1 cellular context compared by ENCODE assay signal in the genomic region with DNA sequence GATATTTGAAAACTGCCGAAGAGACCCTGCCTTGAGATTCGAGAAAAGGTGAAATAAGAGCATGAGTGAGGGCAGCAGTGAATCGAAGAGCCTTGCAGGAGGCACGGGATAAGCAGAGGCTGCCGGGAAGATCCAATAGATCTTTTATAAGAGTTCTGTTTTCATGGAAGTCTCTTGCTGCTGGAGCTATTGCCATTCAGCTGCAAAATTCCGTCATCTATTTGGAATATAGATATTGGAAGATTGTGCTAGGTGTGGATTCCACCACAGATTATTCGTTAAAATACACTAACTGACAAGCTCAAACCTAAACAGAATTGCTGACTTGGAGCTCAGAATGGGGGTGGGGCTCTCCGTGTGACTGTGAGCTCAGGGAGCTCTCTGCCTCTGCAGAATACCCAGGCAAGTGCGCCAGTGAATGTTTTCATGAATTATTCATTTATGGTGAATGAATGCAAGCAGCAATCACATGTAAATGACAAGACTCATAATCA.
TF ChIP-seq lines count a peak whose summit lies in the region.

No MANE protein-coding gene starts in this region.

TF ChIP-seq in HepG2, 621 proteins besides CTCF, POLR2A, EP300 and RAD21 (continued from another document):
- TF ChIP-seq, protein P1, sequence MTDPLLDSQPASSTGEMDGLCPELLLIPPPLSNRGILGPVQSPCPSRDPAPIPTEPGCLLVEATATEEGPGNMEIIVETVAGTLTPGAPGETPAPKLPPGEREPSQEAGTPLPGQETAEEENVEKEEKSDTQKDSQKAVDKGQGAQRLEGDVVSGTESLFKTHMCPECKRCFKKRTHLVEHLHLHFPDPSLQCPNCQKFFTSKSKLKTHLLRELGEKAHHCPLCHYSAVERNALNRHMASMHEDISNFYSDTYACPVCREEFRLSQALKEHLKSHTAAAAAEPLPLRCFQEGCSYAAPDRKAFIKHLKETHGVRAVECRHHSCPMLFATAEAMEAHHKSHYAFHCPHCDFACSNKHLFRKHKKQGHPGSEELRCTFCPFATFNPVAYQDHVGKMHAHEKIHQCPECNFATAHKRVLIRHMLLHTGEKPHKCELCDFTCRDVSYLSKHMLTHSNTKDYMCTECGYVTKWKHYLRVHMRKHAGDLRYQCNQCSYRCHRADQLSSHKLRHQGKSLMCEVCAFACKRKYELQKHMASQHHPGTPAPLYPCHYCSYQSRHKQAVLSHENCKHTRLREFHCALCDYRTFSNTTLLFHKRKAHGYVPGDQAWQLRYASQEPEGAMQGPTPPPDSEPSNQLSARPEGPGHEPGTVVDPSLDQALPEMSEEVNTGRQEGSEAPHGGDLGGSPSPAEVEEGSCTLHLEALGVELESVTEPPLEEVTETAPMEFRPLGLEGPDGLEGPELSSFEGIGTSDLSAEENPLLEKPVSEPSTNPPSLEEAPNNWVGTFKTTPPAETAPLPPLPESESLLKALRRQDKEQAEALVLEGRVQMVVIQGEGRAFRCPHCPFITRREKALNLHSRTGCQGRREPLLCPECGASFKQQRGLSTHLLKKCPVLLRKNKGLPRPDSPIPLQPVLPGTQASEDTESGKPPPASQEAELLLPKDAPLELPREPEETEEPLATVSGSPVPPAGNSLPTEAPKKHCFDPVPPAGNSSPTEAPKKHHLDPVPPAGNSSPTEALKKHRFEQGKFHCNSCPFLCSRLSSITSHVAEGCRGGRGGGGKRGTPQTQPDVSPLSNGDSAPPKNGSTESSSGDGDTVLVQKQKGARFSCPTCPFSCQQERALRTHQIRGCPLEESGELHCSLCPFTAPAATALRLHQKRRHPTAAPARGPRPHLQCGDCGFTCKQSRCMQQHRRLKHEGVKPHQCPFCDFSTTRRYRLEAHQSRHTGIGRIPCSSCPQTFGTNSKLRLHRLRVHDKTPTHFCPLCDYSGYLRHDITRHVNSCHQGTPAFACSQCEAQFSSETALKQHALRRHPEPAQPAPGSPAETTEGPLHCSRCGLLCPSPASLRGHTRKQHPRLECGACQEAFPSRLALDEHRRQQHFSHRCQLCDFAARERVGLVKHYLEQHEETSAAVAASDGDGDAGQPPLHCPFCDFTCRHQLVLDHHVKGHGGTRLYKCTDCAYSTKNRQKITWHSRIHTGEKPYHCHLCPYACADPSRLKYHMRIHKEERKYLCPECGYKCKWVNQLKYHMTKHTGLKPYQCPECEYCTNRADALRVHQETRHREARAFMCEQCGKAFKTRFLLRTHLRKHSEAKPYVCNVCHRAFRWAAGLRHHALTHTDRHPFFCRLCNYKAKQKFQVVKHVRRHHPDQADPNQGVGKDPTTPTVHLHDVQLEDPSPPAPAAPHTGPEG (CRISPR knock-in tag; IDR thresholded peaks at IDR 0.05): no peak
- no peak for TF ChIP-seq ZFP36L1 (CRISPR knock-in tag; IDR thresholded peaks at IDR 0.05)
- TF ChIP-seq, protein P2, sequence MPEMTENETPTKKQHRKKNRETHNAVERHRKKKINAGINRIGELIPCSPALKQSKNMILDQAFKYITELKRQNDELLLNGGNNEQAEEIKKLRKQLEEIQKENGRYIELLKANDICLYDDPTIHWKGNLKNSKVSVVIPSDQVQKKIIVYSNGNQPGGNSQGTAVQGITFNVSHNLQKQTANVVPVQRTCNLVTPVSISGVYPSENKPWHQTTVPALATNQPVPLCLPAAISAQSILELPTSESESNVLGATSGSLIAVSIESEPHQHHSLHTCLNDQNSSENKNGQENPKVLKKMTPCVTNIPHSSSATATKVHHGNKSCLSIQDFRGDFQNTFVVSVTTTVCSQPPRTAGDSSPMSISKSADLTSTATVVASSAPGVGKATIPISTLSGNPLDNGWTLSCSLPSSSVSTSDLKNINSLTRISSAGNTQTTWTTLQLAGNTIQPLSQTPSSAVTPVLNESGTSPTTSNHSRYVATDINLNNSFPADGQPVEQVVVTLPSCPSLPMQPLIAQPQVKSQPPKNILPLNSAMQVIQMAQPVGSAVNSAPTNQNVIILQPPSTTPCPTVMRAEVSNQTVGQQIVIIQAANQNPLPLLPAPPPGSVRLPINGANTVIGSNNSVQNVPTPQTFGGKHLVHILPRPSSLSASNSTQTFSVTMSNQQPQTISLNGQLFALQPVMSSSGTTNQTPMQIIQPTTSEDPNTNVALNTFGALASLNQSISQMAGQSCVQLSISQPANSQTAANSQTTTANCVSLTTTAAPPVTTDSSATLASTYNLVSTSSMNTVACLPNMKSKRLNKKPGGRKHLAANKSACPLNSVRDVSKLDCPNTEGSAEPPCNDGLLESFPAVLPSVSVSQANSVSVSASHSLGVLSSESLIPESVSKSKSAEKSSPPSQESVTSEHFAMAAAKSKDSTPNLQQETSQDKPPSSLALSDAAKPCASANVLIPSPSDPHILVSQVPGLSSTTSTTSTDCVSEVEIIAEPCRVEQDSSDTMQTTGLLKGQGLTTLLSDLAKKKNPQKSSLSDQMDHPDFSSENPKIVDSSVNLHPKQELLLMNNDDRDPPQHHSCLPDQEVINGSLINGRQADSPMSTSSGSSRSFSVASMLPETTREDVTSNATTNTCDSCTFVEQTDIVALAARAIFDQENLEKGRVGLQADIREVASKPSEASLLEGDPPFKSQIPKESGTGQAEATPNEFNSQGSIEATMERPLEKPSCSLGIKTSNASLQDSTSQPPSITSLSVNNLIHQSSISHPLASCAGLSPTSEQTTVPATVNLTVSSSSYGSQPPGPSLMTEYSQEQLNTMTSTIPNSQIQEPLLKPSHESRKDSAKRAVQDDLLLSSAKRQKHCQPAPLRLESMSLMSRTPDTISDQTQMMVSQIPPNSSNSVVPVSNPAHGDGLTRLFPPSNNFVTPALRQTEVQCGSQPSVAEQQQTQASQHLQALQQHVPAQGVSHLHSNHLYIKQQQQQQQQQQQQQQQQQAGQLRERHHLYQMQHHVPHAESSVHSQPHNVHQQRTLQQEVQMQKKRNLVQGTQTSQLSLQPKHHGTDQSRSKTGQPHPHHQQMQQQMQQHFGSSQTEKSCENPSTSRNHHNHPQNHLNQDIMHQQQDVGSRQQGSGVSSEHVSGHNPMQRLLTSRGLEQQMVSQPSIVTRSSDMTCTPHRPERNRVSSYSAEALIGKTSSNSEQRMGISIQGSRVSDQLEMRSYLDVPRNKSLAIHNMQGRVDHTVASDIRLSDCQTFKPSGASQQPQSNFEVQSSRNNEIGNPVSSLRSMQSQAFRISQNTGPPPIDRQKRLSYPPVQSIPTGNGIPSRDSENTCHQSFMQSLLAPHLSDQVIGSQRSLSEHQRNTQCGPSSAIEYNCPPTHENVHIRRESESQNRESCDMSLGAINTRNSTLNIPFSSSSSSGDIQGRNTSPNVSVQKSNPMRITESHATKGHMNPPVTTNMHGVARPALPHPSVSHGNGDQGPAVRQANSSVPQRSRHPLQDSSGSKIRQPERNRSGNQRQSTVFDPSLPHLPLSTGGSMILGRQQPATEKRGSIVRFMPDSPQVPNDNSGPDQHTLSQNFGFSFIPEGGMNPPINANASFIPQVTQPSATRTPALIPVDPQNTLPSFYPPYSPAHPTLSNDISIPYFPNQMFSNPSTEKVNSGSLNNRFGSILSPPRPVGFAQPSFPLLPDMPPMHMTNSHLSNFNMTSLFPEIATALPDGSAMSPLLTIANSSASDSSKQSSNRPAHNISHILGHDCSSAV (CRISPR knock-in tag; IDR thresholded peaks at IDR 0.05; ENCODE audit: borderline replicate concordance): no peak
- TF ChIP-seq, protein P3, sequence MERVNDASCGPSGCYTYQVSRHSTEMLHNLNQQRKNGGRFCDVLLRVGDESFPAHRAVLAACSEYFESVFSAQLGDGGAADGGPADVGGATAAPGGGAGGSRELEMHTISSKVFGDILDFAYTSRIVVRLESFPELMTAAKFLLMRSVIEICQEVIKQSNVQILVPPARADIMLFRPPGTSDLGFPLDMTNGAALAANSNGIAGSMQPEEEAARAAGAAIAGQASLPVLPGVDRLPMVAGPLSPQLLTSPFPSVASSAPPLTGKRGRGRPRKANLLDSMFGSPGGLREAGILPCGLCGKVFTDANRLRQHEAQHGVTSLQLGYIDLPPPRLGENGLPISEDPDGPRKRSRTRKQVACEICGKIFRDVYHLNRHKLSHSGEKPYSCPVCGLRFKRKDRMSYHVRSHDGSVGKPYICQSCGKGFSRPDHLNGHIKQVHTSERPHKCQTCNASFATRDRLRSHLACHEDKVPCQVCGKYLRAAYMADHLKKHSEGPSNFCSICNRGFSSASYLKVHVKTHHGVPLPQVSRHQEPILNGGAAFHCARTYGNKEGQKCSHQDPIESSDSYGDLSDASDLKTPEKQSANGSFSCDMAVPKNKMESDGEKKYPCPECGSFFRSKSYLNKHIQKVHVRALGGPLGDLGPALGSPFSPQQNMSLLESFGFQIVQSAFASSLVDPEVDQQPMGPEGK (CRISPR knock-in tag; IDR thresholded peaks at IDR 0.05): no peak
- TF ChIP-seq, protein P4, sequence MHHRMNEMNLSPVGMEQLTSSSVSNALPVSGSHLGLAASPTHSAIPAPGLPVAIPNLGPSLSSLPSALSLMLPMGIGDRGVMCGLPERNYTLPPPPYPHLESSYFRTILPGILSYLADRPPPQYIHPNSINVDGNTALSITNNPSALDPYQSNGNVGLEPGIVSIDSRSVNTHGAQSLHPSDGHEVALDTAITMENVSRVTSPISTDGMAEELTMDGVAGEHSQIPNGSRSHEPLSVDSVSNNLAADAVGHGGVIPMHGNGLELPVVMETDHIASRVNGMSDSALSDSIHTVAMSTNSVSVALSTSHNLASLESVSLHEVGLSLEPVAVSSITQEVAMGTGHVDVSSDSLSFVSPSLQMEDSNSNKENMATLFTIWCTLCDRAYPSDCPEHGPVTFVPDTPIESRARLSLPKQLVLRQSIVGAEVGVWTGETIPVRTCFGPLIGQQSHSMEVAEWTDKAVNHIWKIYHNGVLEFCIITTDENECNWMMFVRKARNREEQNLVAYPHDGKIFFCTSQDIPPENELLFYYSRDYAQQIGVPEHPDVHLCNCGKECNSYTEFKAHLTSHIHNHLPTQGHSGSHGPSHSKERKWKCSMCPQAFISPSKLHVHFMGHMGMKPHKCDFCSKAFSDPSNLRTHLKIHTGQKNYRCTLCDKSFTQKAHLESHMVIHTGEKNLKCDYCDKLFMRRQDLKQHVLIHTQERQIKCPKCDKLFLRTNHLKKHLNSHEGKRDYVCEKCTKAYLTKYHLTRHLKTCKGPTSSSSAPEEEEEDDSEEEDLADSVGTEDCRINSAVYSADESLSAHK (CRISPR knock-in tag; IDR thresholded peaks at IDR 0.05; ENCODE audit: borderline replicate concordance): no peak
- TF ChIP-seq, protein P5, sequence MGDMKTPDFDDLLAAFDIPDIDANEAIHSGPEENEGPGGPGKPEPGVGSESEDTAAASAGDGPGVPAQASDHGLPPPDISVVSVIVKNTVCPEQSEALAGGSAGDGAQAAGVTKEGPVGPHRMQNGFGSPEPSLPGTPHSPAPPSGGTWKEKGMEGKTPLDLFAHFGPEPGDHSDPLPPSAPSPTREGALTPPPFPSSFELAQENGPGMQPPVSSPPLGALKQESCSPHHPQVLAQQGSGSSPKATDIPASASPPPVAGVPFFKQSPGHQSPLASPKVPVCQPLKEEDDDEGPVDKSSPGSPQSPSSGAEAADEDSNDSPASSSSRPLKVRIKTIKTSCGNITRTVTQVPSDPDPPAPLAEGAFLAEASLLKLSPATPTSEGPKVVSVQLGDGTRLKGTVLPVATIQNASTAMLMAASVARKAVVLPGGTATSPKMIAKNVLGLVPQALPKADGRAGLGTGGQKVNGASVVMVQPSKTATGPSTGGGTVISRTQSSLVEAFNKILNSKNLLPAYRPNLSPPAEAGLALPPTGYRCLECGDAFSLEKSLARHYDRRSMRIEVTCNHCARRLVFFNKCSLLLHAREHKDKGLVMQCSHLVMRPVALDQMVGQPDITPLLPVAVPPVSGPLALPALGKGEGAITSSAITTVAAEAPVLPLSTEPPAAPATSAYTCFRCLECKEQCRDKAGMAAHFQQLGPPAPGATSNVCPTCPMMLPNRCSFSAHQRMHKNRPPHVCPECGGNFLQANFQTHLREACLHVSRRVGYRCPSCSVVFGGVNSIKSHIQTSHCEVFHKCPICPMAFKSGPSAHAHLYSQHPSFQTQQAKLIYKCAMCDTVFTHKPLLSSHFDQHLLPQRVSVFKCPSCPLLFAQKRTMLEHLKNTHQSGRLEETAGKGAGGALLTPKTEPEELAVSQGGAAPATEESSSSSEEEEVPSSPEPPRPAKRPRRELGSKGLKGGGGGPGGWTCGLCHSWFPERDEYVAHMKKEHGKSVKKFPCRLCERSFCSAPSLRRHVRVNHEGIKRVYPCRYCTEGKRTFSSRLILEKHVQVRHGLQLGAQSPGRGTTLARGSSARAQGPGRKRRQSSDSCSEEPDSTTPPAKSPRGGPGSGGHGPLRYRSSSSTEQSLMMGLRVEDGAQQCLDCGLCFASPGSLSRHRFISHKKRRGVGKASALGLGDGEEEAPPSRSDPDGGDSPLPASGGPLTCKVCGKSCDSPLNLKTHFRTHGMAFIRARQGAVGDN (CRISPR knock-in tag; IDR thresholded peaks at IDR 0.05): no peak
